16 cellular contexts compared by ENCODE assay signal in the genomic region with DNA sequence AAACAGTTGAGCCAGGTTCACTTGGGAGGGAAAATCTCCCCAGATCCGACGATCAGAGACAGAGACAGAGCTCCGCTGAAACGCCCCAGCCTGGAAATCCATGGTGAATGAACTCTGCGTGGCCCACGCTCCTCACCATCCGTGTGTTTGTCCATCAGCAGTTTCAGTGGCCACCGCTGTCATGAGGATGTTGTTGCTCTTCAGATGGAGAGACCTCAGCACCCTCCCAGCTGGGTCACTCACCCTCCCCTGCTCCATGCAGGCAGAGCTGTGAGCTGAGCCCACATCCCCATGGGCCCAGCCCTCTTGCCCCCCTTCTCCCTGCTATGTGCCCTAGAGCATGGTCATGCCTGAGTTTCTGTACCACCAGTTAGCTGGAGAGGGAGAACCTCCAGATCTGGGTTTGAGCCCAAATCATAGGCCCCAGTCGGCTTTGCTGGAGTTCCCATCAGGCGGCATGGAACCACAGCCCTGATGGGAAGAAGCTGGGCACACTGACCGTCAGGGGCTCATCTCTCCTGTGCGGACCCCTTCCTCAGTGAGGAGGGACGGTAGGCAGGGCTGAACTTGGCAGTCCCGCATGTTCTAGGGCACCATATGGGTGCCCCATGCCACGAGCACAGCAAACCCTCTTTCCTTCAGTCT.
"Had no signal": no experiment of that assay in that cellular context is flagged by ENCODE, and none has a peak within 500 bp of the region (broad histone marks: within the 10 kb centered on the region; RNA-seq: fewer than 3 reads in every experiment).

No MANE protein-coding gene starts in this region.

- H3K27ac ChIP-seq: epithelial cell of prostate, gastrocnemius medialis, neutrophil, upper lobe of left lung, VCaP had no signal

- H3K36me3 ChIP-seq: gastrocnemius medialis, neutrophil, upper lobe of left lung had no signal

- H3K4me3 ChIP-seq: gastrocnemius medialis, upper lobe of left lung had no signal

- DNase-seq: activated CD4-positive, alpha-beta T cell treated with anti-CD3 and anti-CD28 coated beads for 48 hours; activated naive CD4-positive, alpha-beta T cell treated with Interleukin-2 at 50 U/mL for 16 hours; activated T-cell treated with anti-CD3 and anti-CD28 coated beads, Interleukin-2, amount 50 U/mL, for 72 hours; central memory CD4-positive, alpha-beta T cell; cortex of kidney; effector memory CD4-positive, alpha-beta T cell; gastrocnemius medialis; stimulated activated CD4-positive, alpha-beta T cell treated with anti-CD3 and anti-CD28 coated beads, Interleukin-12 subunit alpha, Interleukin-12 subunit beta, amount 100 ng/mL, for 4 hours; stimulated activated naive CD4-positive, alpha-beta T cell; substantia nigra; T-helper 1 cell had no signal

- ATAC-seq: activated T-cell treated with anti-CD3 and anti-CD28 coated beads, Interleukin-2, amount 50 U/mL, for 72 hours; gastrocnemius medialis; right cardiac atrium had no signal

- H3K27me3 ChIP-seq: upper lobe of left lung had no signal

- H3K9me3 Mint-ChIP-seq: activated T-cell treated with anti-CD3 and anti-CD28 coated beads, Interleukin-2, amount 50 U/mL, for 72 hours had no signal

- H3K27ac Mint-ChIP-seq: activated T-cell treated with anti-CD3 and anti-CD28 coated beads, Interleukin-2, amount 50 U/mL, for 72 hours had no signal

- H3K4me3 Mint-ChIP-seq: activated T-cell treated with anti-CD3 and anti-CD28 coated beads, Interleukin-2, amount 50 U/mL, for 72 hours had no signal

- H3K9me3 ChIP-seq: gastrocnemius medialis, neutrophil, upper lobe of left lung had no signal

- H3K4me1 ChIP-seq: gastrocnemius medialis had no signal
